ENCODE assay signal across 9 cellular contexts in the genomic region with DNA sequence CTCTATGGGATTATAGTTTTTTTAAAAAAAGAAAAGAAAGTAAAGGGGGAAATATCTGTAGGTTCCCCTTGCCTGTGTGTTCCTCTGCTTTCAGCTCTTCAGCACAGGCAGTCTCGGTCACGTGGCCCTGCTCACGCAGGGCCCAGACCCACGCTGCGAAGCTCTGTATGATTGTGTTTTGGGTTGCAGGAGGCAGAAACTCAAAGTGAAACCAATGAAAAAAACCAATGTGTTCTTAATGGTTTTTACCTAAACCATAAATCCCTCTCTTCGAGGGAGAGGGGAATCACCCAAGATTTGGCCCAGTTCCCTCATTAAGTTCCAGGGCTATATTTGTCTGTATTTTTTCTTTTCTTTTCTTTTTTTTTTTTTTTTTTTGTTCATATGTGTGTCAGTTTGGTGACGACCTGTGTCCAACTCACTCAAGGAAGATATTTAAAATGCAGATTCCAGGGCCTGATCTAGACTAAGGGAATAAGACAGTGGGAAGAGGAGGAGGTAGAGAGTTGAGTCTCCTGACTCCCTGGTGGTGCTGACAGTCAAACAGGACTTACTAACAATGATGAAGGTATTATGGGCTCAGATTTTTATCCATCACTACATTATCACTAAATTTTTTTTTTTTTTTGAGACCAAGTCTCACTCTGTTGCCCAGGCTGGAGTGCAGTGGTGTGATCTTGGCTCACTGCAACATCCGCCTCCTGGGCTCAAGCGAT. TPM values are rescaled to one million over a fixed set of nuclear protein-coding genes. Genes with fewer than 3 reads are reported as not detected.
DNase-seq lines count a peak whose midpoint lies in the region; ATAC-seq and TF ChIP-seq lines count a peak whose summit lies in the region.
"Had no signal": no experiment of that assay in that cellular context is flagged by ENCODE, and none has a peak within 500 bp of the region (broad histone marks: within the 10 kb centered on the region; RNA-seq: fewer than 3 reads in every experiment).

No MANE protein-coding gene starts in this region.

- peak overlapping the region; percentile 10 to 16 for H3K4me3 Mint-ChIP-seq in stimulated activated naive CD8-positive, alpha-beta T cell treated with anti-CD3 and anti-CD28 coated beads, Interleukin-15, amount 100 ng/mL, for 72 hours

- H3K36me3 ChIP-seq in heart right ventricle, result no peaks in the 10 kb centered on the region
- H3K36me3 ChIP-seq: pancreas had no signal

- TF ChIP-seq CTCF in heart right ventricle (IDR thresholded peaks at IDR 0.05), result no peak

- peaks cover 29% of the 10 kb centered on the region for H3K4me1 Mint-ChIP-seq in stimulated activated naive CD8-positive, alpha-beta T cell treated with anti-CD3 and anti-CD28 coated beads, Interleukin-15, amount 100 ng/mL, for 72 hours

- WGBS in heart right ventricle, 2 donors, result 83 to 90% methylated on average over 9 of the region's 9 CpGs

- H3K27me3 Mint-ChIP-seq in stimulated activated naive CD8-positive, alpha-beta T cell treated with anti-CD3 and anti-CD28 coated beads, Interleukin-15, amount 100 ng/mL, for 72 hours, result no peaks in the 10 kb centered on the region

- peak; percentile 86 for ATAC-seq in GM18870 (IDR thresholded peaks at IDR 0.05; ENCODE audit: unreplicated experiment)
- peak; percentile 91 for ATAC-seq in HG02970 (IDR thresholded peaks at IDR 0.05; ENCODE audit: low FRiP score, unreplicated experiment)
- ATAC-seq in heart right ventricle, result peak in 5 of 8 donors; percentile 56 to 77 (median 67)
- ATAC-seq in stimulated activated naive CD8-positive, alpha-beta T cell treated with anti-CD3 and anti-CD28 coated beads, Interleukin-15, amount 100 ng/mL, for 72 hours, result peak; percentile 100

- H3K4me3 ChIP-seq in heart right ventricle, result no peak overlapping the region
- H3K4me3 ChIP-seq: pancreas had no signal

- intact Hi-C loops in heart right ventricle (cut with DNase I), result no loop called here

- peak overlapping the region in 1 of 2 donors; percentile 4 for H3K27ac Mint-ChIP-seq in stimulated activated naive CD8-positive, alpha-beta T cell treated with anti-CD3 and anti-CD28 coated beads, Interleukin-15, amount 100 ng/mL, for 72 hours

- H3K27ac ChIP-seq in heart right ventricle, result peak overlapping the region in 1 of 10 donors; percentile 46

- H3K4me1 ChIP-seq in heart right ventricle, result peaks cover 0 to 12% (median 0%) of the 10 kb centered on the region in 9 donors

- no peaks in the 10 kb centered on the region for H3K9me3 ChIP-seq in heart right ventricle
- H3K9me3 ChIP-seq: pancreas had no signal

- peak; percentile 58 to 63 for DNase-seq in activated CD4-positive, alpha-beta T cell treated with anti-CD3 and anti-CD28 coated beads for 4 hours
- DNase-seq in heart right ventricle (peak in 1 of 2 donors; percentile 13), UCSD-AML1 (lab: John Stamatoyannopoulos, UW; ENCODE audit: unreplicated experiment) (no peak), hepatic stellate cell (ENCODE audit: low spot score) (no peak), HK-2 (ENCODE audit: unreplicated experiment) (no peak)
- peak; percentile 64 to 81 for DNase-seq in stimulated activated naive CD8-positive, alpha-beta T cell treated with anti-CD3 and anti-CD28 coated beads, Interleukin-15, amount 100 ng/mL, for 72 hours

- no peaks in the 10 kb centered on the region for H3K27me3 ChIP-seq in heart right ventricle
- H3K27me3 ChIP-seq: pancreas had no signal

- no peaks in the 10 kb centered on the region for H3K9me3 Mint-ChIP-seq in stimulated activated naive CD8-positive, alpha-beta T cell treated with anti-CD3 and anti-CD28 coated beads, Interleukin-15, amount 100 ng/mL, for 72 hours

RNA-seq across cellular contexts. Expression of a gene that starts 33.8 kb away (rescaled TPM):
- 10 to 100 TPM; 32.2 to 47.1 (median 36.8) TPM for total RNA-seq in heart right ventricle
- 10 to 100 TPM in 1 of 2 donors, 1 to 10 TPM in 1; 3.0 to 11.4 TPM for polyA plus RNA-seq in heart right ventricle

Comparison
In these comparisons a context has a peak if more than half of its experiments do, and no peak if none do; other contexts are left out.
1. DNase-seq: peak in activated CD4-positive, alpha-beta T cell treated with anti-CD3 and anti-CD28 coated beads for 4 hours (2 of 2) and stimulated activated naive CD8-positive, alpha-beta T cell treated with anti-CD3 and anti-CD28 coated beads, Interleukin-15, amount 100 ng/mL, for 72 hours (2 of 2); none in UCSD-AML1 (single experiment), hepatic stellate cell (single experiment) and HK-2 (single experiment).
2. Peak in every context shown above with its lines, with median percentiles within 50 percentile points of each other: ATAC-seq.